Comparison of ENCODE assay signal across 1 cellular context in the genomic region with DNA sequence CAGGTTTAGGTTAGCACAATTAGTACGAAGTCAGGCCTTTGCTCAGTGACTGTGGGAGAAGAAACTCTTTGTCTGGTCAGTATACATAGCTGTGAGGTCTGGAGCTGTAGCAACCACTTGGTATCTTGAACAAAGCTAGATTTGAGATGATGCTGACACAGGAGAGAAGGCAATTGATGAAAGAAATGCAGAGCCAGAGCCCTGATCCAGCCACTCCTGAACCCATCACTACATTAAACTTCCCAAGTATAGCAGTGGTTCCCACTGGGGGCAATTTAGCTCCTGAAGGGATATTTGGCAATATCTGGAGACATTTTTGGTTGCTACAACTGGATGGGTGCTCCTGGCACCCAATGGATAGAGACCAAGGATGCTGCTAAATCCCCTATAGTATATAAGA.
TF ChIP-seq lines count a peak whose summit lies in the region.

No MANE protein-coding gene starts in this region.

TF ChIP-seq in A549, 52 proteins besides CTCF, POLR2A, EP300 and RAD21 (continued from another document):
- TF ChIP-seq BHLHE40 (IDR thresholded peaks at IDR 0.05; ENCODE audit: low read depth, low read length): no peak
- no peak for TF ChIP-seq ZNF302 (CRISPR knock-in tag; IDR thresholded peaks at IDR 0.05)
- no peak for TF ChIP-seq NR3C1 (IDR thresholded peaks at IDR 0.05)
- no peak for TF ChIP-seq MYC (IDR thresholded peaks at IDR 0.05; ENCODE audit: borderline replicate concordance, low read length)
- TF ChIP-seq ZFP36 (IDR thresholded peaks at IDR 0.05; ENCODE audit: borderline replicate concordance, partially characterized antibody): no peak
- no peak for TF ChIP-seq SREBF2 (IDR thresholded peaks at IDR 0.05)
- TF ChIP-seq CHD4 (IDR thresholded peaks at IDR 0.05; ENCODE audit: borderline replicate concordance): no peak
- no peak for TF ChIP-seq RFX5 (IDR thresholded peaks at IDR 0.05)
- TF ChIP-seq HDAC2 (IDR thresholded peaks at IDR 0.05): no peak
- TF ChIP-seq RCOR1 (IDR thresholded peaks at IDR 0.05; ENCODE audit: low read depth, low read length): no peak
- TF ChIP-seq, protein P1, sequence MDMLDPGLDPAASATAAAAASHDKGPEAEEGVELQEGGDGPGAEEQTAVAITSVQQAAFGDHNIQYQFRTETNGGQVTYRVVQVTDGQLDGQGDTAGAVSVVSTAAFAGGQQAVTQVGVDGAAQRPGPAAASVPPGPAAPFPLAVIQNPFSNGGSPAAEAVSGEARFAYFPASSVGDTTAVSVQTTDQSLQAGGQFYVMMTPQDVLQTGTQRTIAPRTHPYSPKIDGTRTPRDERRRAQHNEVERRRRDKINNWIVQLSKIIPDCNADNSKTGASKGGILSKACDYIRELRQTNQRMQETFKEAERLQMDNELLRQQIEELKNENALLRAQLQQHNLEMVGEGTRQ (IDR thresholded peaks at IDR 0.05): no peak
- TF ChIP-seq SMC3 (IDR thresholded peaks at IDR 0.05): no peak
TF ChIP-seq in A549: peak in this region for 0.
